1 cellular context compared by ENCODE assay signal in genomic region chr16:67720236-67720635, GRCh38.
TF ChIP-seq lines count a peak whose summit lies in the region.

No MANE protein-coding gene starts in this region.

TF ChIP-seq in SK-N-SH, 30 proteins besides CTCF, POLR2A, EP300 and RAD21 (continued from another document):
- TF ChIP-seq, protein P1, sequence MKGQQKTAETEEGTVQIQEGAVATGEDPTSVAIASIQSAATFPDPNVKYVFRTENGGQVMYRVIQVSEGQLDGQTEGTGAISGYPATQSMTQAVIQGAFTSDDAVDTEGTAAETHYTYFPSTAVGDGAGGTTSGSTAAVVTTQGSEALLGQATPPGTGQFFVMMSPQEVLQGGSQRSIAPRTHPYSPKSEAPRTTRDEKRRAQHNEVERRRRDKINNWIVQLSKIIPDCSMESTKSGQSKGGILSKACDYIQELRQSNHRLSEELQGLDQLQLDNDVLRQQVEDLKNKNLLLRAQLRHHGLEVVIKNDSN (IDR thresholded peaks at IDR 0.05; ENCODE audit: borderline replicate concordance, low read depth) = no peak
- TF ChIP-seq EZH2phosphoT487 (IDR thresholded peaks at IDR 0.05; ENCODE audit: borderline replicate concordance, low read depth) = no peak
- TF ChIP-seq REST (IDR thresholded peaks at IDR 0.05; ENCODE audit: low read depth, low read length) = no peak
TF ChIP-seq in SK-N-SH: peak in this region for 0.
